Comparison of ENCODE assay signal across 9 cellular contexts in the genomic region with DNA sequence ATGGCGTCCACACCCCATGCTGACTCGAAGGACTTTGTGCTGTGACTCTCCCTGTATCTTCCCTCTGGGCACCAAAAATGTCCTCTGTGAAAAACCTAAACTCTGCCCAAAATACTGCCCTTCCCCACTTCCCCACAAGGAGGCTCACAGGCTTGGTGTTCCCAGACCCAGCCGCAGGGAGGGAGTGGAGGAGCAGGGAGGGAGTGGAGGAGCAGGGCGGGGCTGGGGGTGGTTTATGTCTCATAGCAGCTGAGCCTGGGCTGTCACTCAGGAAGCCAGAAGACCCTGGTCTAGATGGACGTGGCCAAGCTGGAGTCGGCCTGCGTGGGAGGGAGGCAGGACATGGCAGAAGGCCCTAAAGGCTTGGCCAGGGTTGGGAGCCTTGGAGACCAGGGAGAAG.
DNase-seq lines count a peak whose midpoint lies in the region; ATAC-seq and TF ChIP-seq lines count a peak whose summit lies in the region.
"Had no signal": no experiment of that assay in that cellular context is flagged by ENCODE, and none has a peak within 500 bp of the region (broad histone marks: within the 10 kb centered on the region; RNA-seq: fewer than 3 reads in every experiment).

No MANE protein-coding gene starts in this region.

- intact Hi-C loops in lower leg skin (cut with DNase I; ENCODE audit: low total_unique reads): no loop called here

- TF ChIP-seq CTCF in WTC11 (IDR thresholded peaks at IDR 0.05) (peak; percentile 52; the same call in 1 of the 2 replicates), GM13977 (IDR thresholded peaks at IDR 0.05; ENCODE audit: extremely low read depth, insufficient read depth, missing control alignments) (no peak), lower leg skin (IDR thresholded peaks at IDR 0.05) (no peak)

- peaks cover 7% of the 10 kb centered on the region for H3K4me1 Mint-ChIP-seq in WTC11
- H3K4me1 Mint-ChIP-seq: activated naive CD4-positive, alpha-beta T cell treated with anti-CD3 and anti-CD28 coated beads, Interleukin-2, amount 50 U/mL, for 24 hours had no signal

- DNase-seq in COLO829 (ENCODE audit: low spot score) (peak; percentile 46), HT1080 (ENCODE audit: low read depth) (peak; percentile 75), WTC11 (ENCODE audit: low spot score) (peak; percentile 70), left kidney (ENCODE audit: low read depth, low spot score) (peak; percentile 86), NCI-H510A (lab: John Stamatoyannopoulos, UW) (no peak), GM13977 (ENCODE audit: low spot score) (no peak), kidney glomerular epithelial cell (lab: John Stamatoyannopoulos, UW) (no peak), lower leg skin (ENCODE audit: low spot score in 2 of 2) (no peak)

- H3K4me3 Mint-ChIP-seq in WTC11: no peak overlapping the region
- H3K4me3 Mint-ChIP-seq: activated naive CD4-positive, alpha-beta T cell treated with anti-CD3 and anti-CD28 coated beads, Interleukin-2, amount 50 U/mL, for 24 hours had no signal

- peak; percentile 93 for ATAC-seq in WTC11

- POLR2A ChIA-PET in WTC11 (lab: Charles Lee): no interaction called here

- 40 to 42% methylated on average over 7 of the region's 7 CpGs for WGBS in lower leg skin, 2 donors

- H3K27ac Mint-ChIP-seq in WTC11: no peak overlapping the region; the same call in 1 of the 2 replicates
- H3K27ac Mint-ChIP-seq: activated naive CD4-positive, alpha-beta T cell treated with anti-CD3 and anti-CD28 coated beads, Interleukin-2, amount 50 U/mL, for 24 hours had no signal

- peaks cover 12% of the 10 kb centered on the region for H3K9me3 Mint-ChIP-seq in WTC11
- H3K9me3 Mint-ChIP-seq: activated naive CD4-positive, alpha-beta T cell treated with anti-CD3 and anti-CD28 coated beads, Interleukin-2, amount 50 U/mL, for 24 hours had no signal

- H3K27me3 Mint-ChIP-seq in WTC11 (ENCODE audit: low read depth): no peaks in the 10 kb centered on the region

- H3K36me3 Mint-ChIP-seq in WTC11: peaks cover 5% of the 10 kb centered on the region; the same call in 1 of the 2 replicates
- H3K36me3 Mint-ChIP-seq: activated naive CD4-positive, alpha-beta T cell treated with anti-CD3 and anti-CD28 coated beads, Interleukin-2, amount 50 U/mL, for 24 hours had no signal

- CTCF ChIA-PET in WTC11 (lab: Charles Lee): interaction anchor here (0.7 to 3.4 kb wide), 9 partner anchors 9 to 1010 kb away, joined by 3 to 10 read pairs (median 4); no protein-coding TSS in a partner anchor

- in situ Hi-C loops in GM13977 (cut with MboI; ENCODE audit: low pct_unique_long_range_greater_than_20kb, low sequenced_read_pairs, unreplicated experiment): no loop called here

- TF ChIP-seq POLR2A in lower leg skin (IDR thresholded peaks at IDR 0.05): no peak

- H3K4me3 ChIP-seq in lower leg skin (ENCODE audit: low read depth, poor library complexity, severe bottlenecking): no peak overlapping the region

TF ChIP-seq in WTC11, 78 proteins besides CTCF, POLR2A, EP300 and RAD21:
- TF ChIP-seq ZNF317 (CRISPR knock-in tag; IDR thresholded peaks at IDR 0.05; ENCODE audit: borderline replicate concordance, low read depth) (no peak), NR3C1 (CRISPR knock-in tag; conservative IDR thresholded peaks at IDR 0.05; ENCODE audit: low read depth) (no peak), ZNF219 (CRISPR knock-in tag; IDR thresholded peaks at IDR 0.05; ENCODE audit: borderline replicate concordance) (no peak), ZNF416 (CRISPR knock-in tag; IDR thresholded peaks at IDR 0.05) (no peak), SP1 (CRISPR knock-in tag; conservative IDR thresholded peaks at IDR 0.05) (peak; percentile 35; the same call in 1 of the 2 replicates)

Comparison
In these comparisons a context has a peak if more than half of its experiments do, and no peak if none do; other contexts are left out.
1. DNase-seq: peak in COLO829 (single experiment), HT1080 (single experiment), WTC11 (single experiment) and left kidney (single experiment); none in NCI-H510A (single experiment), GM13977 (single experiment), kidney glomerular epithelial cell (single experiment) and lower leg skin (0 of 2).